ENCODE assay signal across 12 cellular contexts in the genomic region with DNA sequence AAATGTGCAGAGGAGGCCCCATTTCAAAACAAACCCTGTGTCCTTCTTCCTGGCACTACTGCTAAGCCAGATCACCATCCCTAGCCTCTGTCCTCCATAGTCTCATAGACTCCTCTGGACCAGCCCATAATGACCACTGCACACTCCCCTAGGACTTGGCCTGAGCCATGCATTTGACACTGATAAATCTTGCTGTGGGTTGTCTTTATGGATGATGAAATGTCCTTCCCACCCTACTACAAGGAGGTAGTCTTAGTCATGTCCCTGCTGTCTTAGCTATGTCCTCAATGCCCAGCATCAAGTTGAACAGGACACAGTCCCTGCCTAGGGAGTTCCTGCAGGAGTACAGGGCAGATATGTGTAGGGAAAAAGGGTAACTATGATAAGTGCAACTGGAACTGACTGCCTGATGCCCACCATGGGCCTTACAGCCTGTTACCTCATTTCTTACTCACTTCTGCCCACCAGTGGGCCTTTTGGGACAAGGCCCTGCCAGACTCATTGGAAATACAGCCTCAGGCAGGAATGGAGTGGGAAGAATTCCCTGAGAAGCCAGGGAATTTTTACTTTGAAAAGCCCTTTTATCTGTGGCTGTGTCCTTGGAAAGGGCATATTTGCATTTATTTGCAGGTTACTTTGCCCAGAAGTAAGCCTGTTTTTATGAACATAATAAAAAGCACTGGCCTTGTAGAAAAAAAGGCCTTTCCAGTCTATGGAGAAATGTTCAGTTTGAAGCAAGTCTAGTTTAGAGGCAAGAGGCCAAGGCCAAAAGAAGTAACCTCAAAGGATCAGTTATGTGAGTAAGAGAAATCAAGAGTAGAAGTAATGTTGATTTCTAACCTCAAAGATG.
A peak's percentile ranks its signal among the peaks of the same experiment; 100 is the strongest.
DNase-seq lines count a peak whose midpoint lies in the region; ATAC-seq and TF ChIP-seq lines count a peak whose summit lies in the region.
"Had no signal": no experiment of that assay in that cellular context is flagged by ENCODE, and none has a peak within 500 bp of the region (broad histone marks: within the 10 kb centered on the region; RNA-seq: fewer than 3 reads in every experiment).

No MANE protein-coding gene starts in this region.

- H3K9me3 Mint-ChIP-seq in type B pancreatic cell: no peaks in the 10 kb centered on the region

- H3K27ac ChIP-seq in left ventricle myocardium inferior (replicated peaks) (no peak overlapping the region), right atrium auricular region (no peak overlapping the region)

- no peak overlapping the region for H3K27ac Mint-ChIP-seq in type B pancreatic cell
- H3K27ac Mint-ChIP-seq: B cell had no signal

- no peak overlapping the region for H3K4me3 Mint-ChIP-seq in type B pancreatic cell
- H3K4me3 Mint-ChIP-seq: B cell had no signal

- no peak overlapping the region for H3K4me3 ChIP-seq in left ventricle myocardium inferior
- H3K4me3 ChIP-seq in right atrium auricular region: no peak overlapping the region
- H3K4me3 ChIP-seq in adipocyte (ENCODE audit: low read length): no peak overlapping the region

- no peaks in the 10 kb centered on the region for H3K36me3 Mint-ChIP-seq in type B pancreatic cell

- H3K9me3 ChIP-seq in left ventricle myocardium inferior (replicated peaks) (no peaks in the 10 kb centered on the region), right atrium auricular region (no peaks in the 10 kb centered on the region), adipocyte (ENCODE audit: control insufficient read depth, low read length) (no peaks in the 10 kb centered on the region)

- no peaks in the 10 kb centered on the region for H3K27me3 ChIP-seq in left ventricle myocardium inferior (ENCODE audit: low read depth)
- H3K27me3 ChIP-seq in right atrium auricular region: no peaks in the 10 kb centered on the region
- H3K27me3 ChIP-seq in adipocyte (replicated peaks; ENCODE audit: control insufficient read depth, insufficient read depth, low read length): no peaks in the 10 kb centered on the region

- no peaks in the 10 kb centered on the region for H3K36me3 ChIP-seq in left ventricle myocardium inferior
- H3K36me3 ChIP-seq in right atrium auricular region: no peaks in the 10 kb centered on the region
- H3K36me3 ChIP-seq in adipocyte (ENCODE audit: control insufficient read depth, insufficient read depth, low read length, severe bottlenecking): no peaks in the 10 kb centered on the region

- DNase-seq in left ventricle myocardium inferior: no peak
- no peak for DNase-seq in right atrium auricular region (ENCODE audit: low spot score)
- peak; percentile 55 for DNase-seq in adipocyte (ENCODE audit: low read depth)
- peak; percentile 33 for DNase-seq in iPS DF 4.7 (ENCODE audit: extremely low read depth, low spot score)
- no peak for DNase-seq in type B pancreatic cell (ENCODE audit: extremely low spot score, unreplicated experiment)
- no peak for DNase-seq in pons (ENCODE audit: low spot score)
- DNase-seq in stimulated activated CD4-positive, alpha-beta T cell treated with anti-CD3 and anti-CD28 coated beads, Interleukin-4, amount 100 ng/mL, for 4 hours: no peak
- DNase-seq: kidney glomerular epithelial cell; NCI-H187 treated with DMSO at 0.1 percent for 48 hours; stimulated activated CD4-positive, alpha-beta T cell treated with anti-CD3 and anti-CD28 coated beads, Interleukin-12 subunit alpha, Interleukin-12 subunit beta, amount 100 ng/mL, for 4 hours had no signal

- intact Hi-C loops in left ventricle myocardium inferior (cut with micrococcal nuclease): no loop called here

- H3K9ac ChIP-seq in adipocyte (ENCODE audit: low read length): no peak overlapping the region

- no peak for ATAC-seq in GM21737 (IDR thresholded peaks at IDR 0.05; ENCODE audit: unreplicated experiment)

- no peaks in the 10 kb centered on the region for H3K4me1 ChIP-seq in left ventricle myocardium inferior
- H3K4me1 ChIP-seq in right atrium auricular region: no peaks in the 10 kb centered on the region
- H3K4me1 ChIP-seq in adipocyte (ENCODE audit: control insufficient read depth, insufficient read depth, low read length): peaks cover 24% of the 10 kb centered on the region

- peaks cover 4% of the 10 kb centered on the region for H3K27me3 Mint-ChIP-seq in type B pancreatic cell
- H3K27me3 Mint-ChIP-seq: B cell had no signal

- TF ChIP-seq CTCF in left ventricle myocardium inferior (IDR thresholded peaks at IDR 0.05; ENCODE audit: borderline replicate concordance) (peak; percentile 20), right atrium auricular region (IDR thresholded peaks at IDR 0.05) (peak in 1 of 2 donors; percentile 31), type B pancreatic cell (conservative IDR thresholded peaks at IDR 0.05) (peak; percentile 56)

- peaks cover 7% of the 10 kb centered on the region for H3K4me1 Mint-ChIP-seq in type B pancreatic cell (ENCODE audit: unreplicated experiment)
- H3K4me1 Mint-ChIP-seq: B cell had no signal

Comparison
In these comparisons a context has a peak if more than half of its experiments do, and no peak if none do; other contexts are left out.
1. DNase-seq: peak in adipocyte (single experiment) and iPS DF 4.7 (single experiment); none in left ventricle myocardium inferior (single experiment), right atrium auricular region (single experiment), type B pancreatic cell (single experiment), pons (single experiment) and stimulated activated CD4-positive, alpha-beta T cell treated with anti-CD3 and anti-CD28 coated beads, Interleukin-4, amount 100 ng/mL, for 4 hours (0 of 2).